9 cellular contexts compared by ENCODE assay signal in genomic region chr5:19928556-19929421, GRCh38. TPM values are rescaled to one million over a fixed set of nuclear protein-coding genes. Genes with fewer than 3 reads are reported as not detected.
DNase-seq lines count a peak whose midpoint lies in the region; ATAC-seq and TF ChIP-seq lines count a peak whose summit lies in the region.
"Had no signal": no experiment of that assay in that cellular context is flagged by ENCODE, and none has a peak within 500 bp of the region (broad histone marks: within the 10 kb centered on the region; RNA-seq: fewer than 3 reads in every experiment).

No MANE protein-coding gene starts in this region.

- H3K27ac ChIP-seq in epithelial cell of prostate (peak overlapping the region; percentile 74), ovary (no peak overlapping the region)

- WGBS in ovary, 3 donors, result 70 to 81% (median 80%) methylated on average over 3 of the region's 3 CpGs

- ATAC-seq in GM21717 (IDR thresholded peaks at IDR 0.05; ENCODE audit: unreplicated experiment), result peak; percentile 74
- no peak for ATAC-seq in GM19452 (IDR thresholded peaks at IDR 0.05; ENCODE audit: unreplicated experiment)
- no peak for ATAC-seq in GM19467 (IDR thresholded peaks at IDR 0.05; ENCODE audit: unreplicated experiment)

- no peak for TF ChIP-seq POLR2A in ovary (IDR thresholded peaks at IDR 0.05)

- no peak for TF ChIP-seq CTCF in ovary (IDR thresholded peaks at IDR 0.05)

- no peak overlapping the region for H3K4me3 ChIP-seq in ovary

- no peaks in the 10 kb centered on the region for H3K9me3 ChIP-seq in ovary

- peak; percentile 87 for DNase-seq in A172 (ENCODE audit: low spot score)
- peak; percentile 52 for DNase-seq in NCI-H748 (lab: John Stamatoyannopoulos, UW; ENCODE audit: unreplicated experiment)
- peak; percentile 82 for DNase-seq in epithelial cell of prostate (ENCODE audit: low read depth, low spot score)
- DNase-seq in epidermal melanocyte (ENCODE audit: insufficient read length, low spot score), result no peak
- DNase-seq in ovary, result no peak
- DNase-seq: small intestine had no signal

- H3K27me3 ChIP-seq in ovary, result no peaks in the 10 kb centered on the region

- intact Hi-C loops in ovary (cut with DNase I), result no loop called here

- no peaks in the 10 kb centered on the region for H3K4me1 ChIP-seq in ovary (ENCODE audit: insufficient read depth)

- TF ChIP-seq EP300 in ovary (IDR thresholded peaks at IDR 0.05), result no peak

- no peaks in the 10 kb centered on the region for H3K36me3 ChIP-seq in ovary

RNA-seq across cellular contexts. Expression of gene CDH18, which starts 59.2 kb away (rescaled TPM):
- total RNA-seq in A172 (2014; rRNA removed; shearing (Covaris generic)), result 1.4 and 5.3 TPM in 2 replicates
- not detected for total RNA-seq in ovary
- under 1 TPM; 0.06 to 0.27 TPM for polyA plus RNA-seq in ovary

Comparison
In these comparisons a context has a peak if more than half of its experiments do, and no peak if none do; other contexts are left out.
1. DNase-seq: peak in A172 (single experiment), NCI-H748 (single experiment) and epithelial cell of prostate (single experiment); none in epidermal melanocyte (single experiment) and ovary (0 of 5).